Comparison of ENCODE assay signal across 1 cellular context in the genomic region with DNA sequence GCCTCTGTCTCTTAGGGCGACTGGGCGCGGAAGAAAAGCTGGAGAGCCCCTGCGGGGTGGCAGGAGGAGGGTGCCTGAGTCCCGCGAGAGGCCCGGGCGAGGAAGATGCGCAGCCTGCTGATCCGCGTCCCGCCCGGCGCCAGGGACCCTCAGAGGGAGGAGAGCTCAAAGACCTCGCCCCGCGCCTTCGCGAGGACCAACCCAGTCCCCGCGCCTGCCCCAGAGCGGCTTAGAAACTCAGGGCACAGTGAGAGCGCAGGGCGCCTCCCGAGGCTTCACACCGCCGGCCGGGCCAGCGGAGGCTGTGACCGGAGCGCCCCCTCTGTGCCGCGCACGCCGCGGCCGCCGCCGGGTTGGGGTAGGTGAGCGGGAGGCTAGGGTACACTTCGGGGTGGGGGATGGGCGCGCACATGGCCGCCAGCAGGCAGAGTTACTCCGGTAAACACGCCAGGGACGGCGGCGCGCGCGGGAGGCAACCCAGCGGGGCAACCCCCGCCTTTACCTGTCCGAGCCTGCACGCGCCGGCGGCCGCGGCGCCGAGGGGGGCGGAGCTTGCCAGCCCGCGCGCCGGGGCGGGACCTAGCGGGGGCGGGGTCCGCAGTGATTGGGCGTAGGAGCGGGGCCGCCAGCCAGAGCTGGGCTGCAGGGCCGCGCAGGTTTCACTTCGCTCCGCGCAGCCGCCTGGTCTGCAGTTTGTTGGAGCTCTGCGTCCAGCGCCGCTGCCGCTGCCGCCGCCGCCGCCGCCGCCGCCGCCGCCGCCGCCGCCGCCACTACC.
TF ChIP-seq lines count a peak whose summit lies in the region.

Gene BCL2L11, plus strand, starts transcription at position 662 of the 775 bp plus-strand sequence. CDS start 2,832 bp downstream, outside the sequence.

TF ChIP-seq in H1, 55 proteins besides CTCF, POLR2A, EP300 and RAD21 (continued from another document):
- TF ChIP-seq, protein P1, sequence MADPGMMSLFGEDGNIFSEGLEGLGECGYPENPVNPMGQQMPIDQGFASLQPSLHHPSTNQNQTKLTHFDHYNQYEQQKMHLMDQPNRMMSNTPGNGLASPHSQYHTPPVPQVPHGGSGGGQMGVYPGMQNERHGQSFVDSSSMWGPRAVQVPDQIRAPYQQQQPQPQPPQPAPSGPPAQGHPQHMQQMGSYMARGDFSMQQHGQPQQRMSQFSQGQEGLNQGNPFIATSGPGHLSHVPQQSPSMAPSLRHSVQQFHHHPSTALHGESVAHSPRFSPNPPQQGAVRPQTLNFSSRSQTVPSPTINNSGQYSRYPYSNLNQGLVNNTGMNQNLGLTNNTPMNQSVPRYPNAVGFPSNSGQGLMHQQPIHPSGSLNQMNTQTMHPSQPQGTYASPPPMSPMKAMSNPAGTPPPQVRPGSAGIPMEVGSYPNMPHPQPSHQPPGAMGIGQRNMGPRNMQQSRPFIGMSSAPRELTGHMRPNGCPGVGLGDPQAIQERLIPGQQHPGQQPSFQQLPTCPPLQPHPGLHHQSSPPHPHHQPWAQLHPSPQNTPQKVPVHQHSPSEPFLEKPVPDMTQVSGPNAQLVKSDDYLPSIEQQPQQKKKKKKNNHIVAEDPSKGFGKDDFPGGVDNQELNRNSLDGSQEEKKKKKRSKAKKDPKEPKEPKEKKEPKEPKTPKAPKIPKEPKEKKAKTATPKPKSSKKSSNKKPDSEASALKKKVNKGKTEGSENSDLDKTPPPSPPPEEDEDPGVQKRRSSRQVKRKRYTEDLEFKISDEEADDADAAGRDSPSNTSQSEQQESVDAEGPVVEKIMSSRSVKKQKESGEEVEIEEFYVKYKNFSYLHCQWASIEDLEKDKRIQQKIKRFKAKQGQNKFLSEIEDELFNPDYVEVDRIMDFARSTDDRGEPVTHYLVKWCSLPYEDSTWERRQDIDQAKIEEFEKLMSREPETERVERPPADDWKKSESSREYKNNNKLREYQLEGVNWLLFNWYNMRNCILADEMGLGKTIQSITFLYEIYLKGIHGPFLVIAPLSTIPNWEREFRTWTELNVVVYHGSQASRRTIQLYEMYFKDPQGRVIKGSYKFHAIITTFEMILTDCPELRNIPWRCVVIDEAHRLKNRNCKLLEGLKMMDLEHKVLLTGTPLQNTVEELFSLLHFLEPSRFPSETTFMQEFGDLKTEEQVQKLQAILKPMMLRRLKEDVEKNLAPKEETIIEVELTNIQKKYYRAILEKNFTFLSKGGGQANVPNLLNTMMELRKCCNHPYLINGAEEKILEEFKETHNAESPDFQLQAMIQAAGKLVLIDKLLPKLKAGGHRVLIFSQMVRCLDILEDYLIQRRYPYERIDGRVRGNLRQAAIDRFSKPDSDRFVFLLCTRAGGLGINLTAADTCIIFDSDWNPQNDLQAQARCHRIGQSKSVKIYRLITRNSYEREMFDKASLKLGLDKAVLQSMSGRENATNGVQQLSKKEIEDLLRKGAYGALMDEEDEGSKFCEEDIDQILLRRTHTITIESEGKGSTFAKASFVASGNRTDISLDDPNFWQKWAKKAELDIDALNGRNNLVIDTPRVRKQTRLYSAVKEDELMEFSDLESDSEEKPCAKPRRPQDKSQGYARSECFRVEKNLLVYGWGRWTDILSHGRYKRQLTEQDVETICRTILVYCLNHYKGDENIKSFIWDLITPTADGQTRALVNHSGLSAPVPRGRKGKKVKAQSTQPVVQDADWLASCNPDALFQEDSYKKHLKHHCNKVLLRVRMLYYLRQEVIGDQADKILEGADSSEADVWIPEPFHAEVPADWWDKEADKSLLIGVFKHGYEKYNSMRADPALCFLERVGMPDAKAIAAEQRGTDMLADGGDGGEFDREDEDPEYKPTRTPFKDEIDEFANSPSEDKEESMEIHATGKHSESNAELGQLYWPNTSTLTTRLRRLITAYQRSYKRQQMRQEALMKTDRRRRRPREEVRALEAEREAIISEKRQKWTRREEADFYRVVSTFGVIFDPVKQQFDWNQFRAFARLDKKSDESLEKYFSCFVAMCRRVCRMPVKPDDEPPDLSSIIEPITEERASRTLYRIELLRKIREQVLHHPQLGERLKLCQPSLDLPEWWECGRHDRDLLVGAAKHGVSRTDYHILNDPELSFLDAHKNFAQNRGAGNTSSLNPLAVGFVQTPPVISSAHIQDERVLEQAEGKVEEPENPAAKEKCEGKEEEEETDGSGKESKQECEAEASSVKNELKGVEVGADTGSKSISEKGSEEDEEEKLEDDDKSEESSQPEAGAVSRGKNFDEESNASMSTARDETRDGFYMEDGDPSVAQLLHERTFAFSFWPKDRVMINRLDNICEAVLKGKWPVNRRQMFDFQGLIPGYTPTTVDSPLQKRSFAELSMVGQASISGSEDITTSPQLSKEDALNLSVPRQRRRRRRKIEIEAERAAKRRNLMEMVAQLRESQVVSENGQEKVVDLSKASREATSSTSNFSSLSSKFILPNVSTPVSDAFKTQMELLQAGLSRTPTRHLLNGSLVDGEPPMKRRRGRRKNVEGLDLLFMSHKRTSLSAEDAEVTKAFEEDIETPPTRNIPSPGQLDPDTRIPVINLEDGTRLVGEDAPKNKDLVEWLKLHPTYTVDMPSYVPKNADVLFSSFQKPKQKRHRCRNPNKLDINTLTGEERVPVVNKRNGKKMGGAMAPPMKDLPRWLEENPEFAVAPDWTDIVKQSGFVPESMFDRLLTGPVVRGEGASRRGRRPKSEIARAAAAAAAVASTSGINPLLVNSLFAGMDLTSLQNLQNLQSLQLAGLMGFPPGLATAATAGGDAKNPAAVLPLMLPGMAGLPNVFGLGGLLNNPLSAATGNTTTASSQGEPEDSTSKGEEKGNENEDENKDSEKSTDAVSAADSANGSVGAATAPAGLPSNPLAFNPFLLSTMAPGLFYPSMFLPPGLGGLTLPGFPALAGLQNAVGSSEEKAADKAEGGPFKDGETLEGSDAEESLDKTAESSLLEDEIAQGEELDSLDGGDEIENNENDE (IDR thresholded peaks at IDR 0.05; ENCODE audit: insufficient replicate concordance, low read length): no peak
- TF ChIP-seq BACH1 (IDR thresholded peaks at IDR 0.05; ENCODE audit: low read length): 0 out of 2 replicates have a peak, but pooled peaks have one; percentile 34
- TF ChIP-seq TCF12 (IDR thresholded peaks at IDR 0.05; ENCODE audit: low read depth, low read length): 0 out of 2 replicates have a peak, but pooled peaks have one; percentile 45
- no peak for TF ChIP-seq HDAC6 (IDR thresholded peaks at IDR 0.05; ENCODE audit: low read depth, low read length)
- TF ChIP-seq SIRT6 (IDR thresholded peaks at IDR 0.05; ENCODE audit: low read length): no peak
- peak; percentile 93 for TF ChIP-seq POLR2AphosphoS5 (IDR thresholded peaks at IDR 0.05; ENCODE audit: low read depth, low read length)
- TF ChIP-seq EZH2 (IDR thresholded peaks at IDR 0.05; ENCODE audit: low read depth, low read length, severe bottlenecking): no peak
- TF ChIP-seq CBX5 (IDR thresholded peaks at IDR 0.05; ENCODE audit: low read depth, low read length): no peak
- no peak for TF ChIP-seq NANOG (IDR thresholded peaks at IDR 0.05; ENCODE audit: insufficient read depth, low read depth, low read length, poor library complexity, severe bottlenecking)
- peak; percentile 53; the same call in 1 of the 2 replicates for TF ChIP-seq RBBP5 (IDR thresholded peaks at IDR 0.05; ENCODE audit: borderline replicate concordance, low read depth, low read length)
- TF ChIP-seq MAFK (IDR thresholded peaks at IDR 0.05; ENCODE audit: low read depth, low read length): no peak
- TF ChIP-seq RFX5 (IDR thresholded peaks at IDR 0.05; ENCODE audit: borderline replicate concordance, low read depth, low read length): no peak
- TF ChIP-seq HDAC2 (IDR thresholded peaks at IDR 0.05; ENCODE audit: borderline replicate concordance in 1 of 2, low read depth in 2 of 2, low read length in 2 of 2): peak in 1 of 2 experiments; percentile 8; a peak in 1 of 4 replicates
- TF ChIP-seq, protein P2, sequence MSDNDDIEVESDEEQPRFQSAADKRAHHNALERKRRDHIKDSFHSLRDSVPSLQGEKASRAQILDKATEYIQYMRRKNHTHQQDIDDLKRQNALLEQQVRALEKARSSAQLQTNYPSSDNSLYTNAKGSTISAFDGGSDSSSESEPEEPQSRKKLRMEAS (IDR thresholded peaks at IDR 0.05): peak; percentile 97
- TF ChIP-seq TAF1 (IDR thresholded peaks at IDR 0.05; ENCODE audit: low read depth, low read length): peak; percentile 98
- no peak for TF ChIP-seq SUZ12 (IDR thresholded peaks at IDR 0.05; ENCODE audit: low read length)
- TF ChIP-seq FOSL1 (IDR thresholded peaks at IDR 0.05; ENCODE audit: insufficient read depth, low read depth, low read length): 0 out of 2 replicates have a peak, but pooled peaks have one; percentile 56
- TF ChIP-seq CHD2 (IDR thresholded peaks at IDR 0.05; ENCODE audit: low read length): peak; percentile 58; the same call in 1 of the 2 replicates
- TF ChIP-seq, protein P3, sequence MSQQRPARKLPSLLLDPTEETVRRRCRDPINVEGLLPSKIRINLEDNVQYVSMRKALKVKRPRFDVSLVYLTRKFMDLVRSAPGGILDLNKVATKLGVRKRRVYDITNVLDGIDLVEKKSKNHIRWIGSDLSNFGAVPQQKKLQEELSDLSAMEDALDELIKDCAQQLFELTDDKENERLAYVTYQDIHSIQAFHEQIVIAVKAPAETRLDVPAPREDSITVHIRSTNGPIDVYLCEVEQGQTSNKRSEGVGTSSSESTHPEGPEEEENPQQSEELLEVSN (IDR thresholded peaks at IDR 0.05): peak; percentile 76
- no peak for TF ChIP-seq KDM5A (IDR thresholded peaks at IDR 0.05; ENCODE audit: low read length)
- TF ChIP-seq ASH2L (IDR thresholded peaks at IDR 0.05; ENCODE audit: low read length): peak; percentile 26
- no peak for TF ChIP-seq KDM1A (IDR thresholded peaks at IDR 0.05; ENCODE audit: borderline replicate concordance, low read length)
- TF ChIP-seq JUND (IDR thresholded peaks at IDR 0.05; ENCODE audit: low read length): no peak
- no peak for TF ChIP-seq USF2 (IDR thresholded peaks at IDR 0.05; ENCODE audit: low read length)
- TF ChIP-seq EGR1 (IDR thresholded peaks at IDR 0.05; ENCODE audit: borderline replicate concordance, low read depth, low read length): peak; percentile 75; the same call in 1 of the 2 replicates
- TF ChIP-seq CEBPB (IDR thresholded peaks at IDR 0.05; ENCODE audit: low read depth, low read length): no peak
- TF ChIP-seq SAP30 (IDR thresholded peaks at IDR 0.05; ENCODE audit: insufficient read depth, insufficient replicate concordance, low read length): no peak
- TF ChIP-seq SIN3A (conservative IDR thresholded peaks at IDR 0.05 in 1 of 2, IDR thresholded peaks at IDR 0.05 in 1 of 2; ENCODE audit: low read depth in 1 of 2, low read length in 2 of 2): peak in 1 of 2 experiments; percentile 17; a peak in 1 of 4 replicates
- TF ChIP-seq, protein P4, sequence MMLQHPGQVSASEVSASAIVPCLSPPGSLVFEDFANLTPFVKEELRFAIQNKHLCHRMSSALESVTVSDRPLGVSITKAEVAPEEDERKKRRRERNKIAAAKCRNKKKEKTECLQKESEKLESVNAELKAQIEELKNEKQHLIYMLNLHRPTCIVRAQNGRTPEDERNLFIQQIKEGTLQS (IDR thresholded peaks at IDR 0.05; ENCODE audit: insufficient read depth, low read depth, low read length): no peak
- no peak for TF ChIP-seq NRF1 (IDR thresholded peaks at IDR 0.05; ENCODE audit: low read depth, low read length)
- TF ChIP-seq POU5F1 (IDR thresholded peaks at IDR 0.05; ENCODE audit: low read depth, low read length): no peak
- TF ChIP-seq BCL11A (IDR thresholded peaks at IDR 0.05; ENCODE audit: low read depth in 2 of 2, low read length in 2 of 2): no peak
- 0 out of 2 replicates have a peak, but pooled peaks have one; percentile 11 for TF ChIP-seq CREB1 (IDR thresholded peaks at IDR 0.05)
- no peak for TF ChIP-seq CHD1 (IDR thresholded peaks at IDR 0.05; ENCODE audit: low read depth, low read length)
- no peak for TF ChIP-seq JUN (IDR thresholded peaks at IDR 0.05; ENCODE audit: low read depth, low read length)
- TF ChIP-seq TAF7 (optimal IDR thresholded peaks at IDR 0.05; ENCODE audit: borderline replicate concordance, low read depth, low read length): peak; percentile 94
- TF ChIP-seq KDM4A (IDR thresholded peaks at IDR 0.05; ENCODE audit: low read depth, low read length, severe bottlenecking): peak; percentile 91
- TF ChIP-seq TEAD4 (IDR thresholded peaks at IDR 0.05; ENCODE audit: low read depth, low read length): no peak
- TF ChIP-seq PHF8 (conservative IDR thresholded peaks at IDR 0.05; ENCODE audit: low read depth, low read length): peak; percentile 64; the same call in 1 of the 2 replicates
- no peak for TF ChIP-seq SP4 (IDR thresholded peaks at IDR 0.05; ENCODE audit: low read length)
- no peak for TF ChIP-seq CTBP2 (IDR thresholded peaks at IDR 0.05; ENCODE audit: borderline replicate concordance, insufficient read depth, insufficient read length, low read length)
- TF ChIP-seq BRCA1 (IDR thresholded peaks at IDR 0.05; ENCODE audit: low read depth, low read length): peak; percentile 35; the same call in 1 of the 2 replicates
- TF ChIP-seq, protein P5, sequence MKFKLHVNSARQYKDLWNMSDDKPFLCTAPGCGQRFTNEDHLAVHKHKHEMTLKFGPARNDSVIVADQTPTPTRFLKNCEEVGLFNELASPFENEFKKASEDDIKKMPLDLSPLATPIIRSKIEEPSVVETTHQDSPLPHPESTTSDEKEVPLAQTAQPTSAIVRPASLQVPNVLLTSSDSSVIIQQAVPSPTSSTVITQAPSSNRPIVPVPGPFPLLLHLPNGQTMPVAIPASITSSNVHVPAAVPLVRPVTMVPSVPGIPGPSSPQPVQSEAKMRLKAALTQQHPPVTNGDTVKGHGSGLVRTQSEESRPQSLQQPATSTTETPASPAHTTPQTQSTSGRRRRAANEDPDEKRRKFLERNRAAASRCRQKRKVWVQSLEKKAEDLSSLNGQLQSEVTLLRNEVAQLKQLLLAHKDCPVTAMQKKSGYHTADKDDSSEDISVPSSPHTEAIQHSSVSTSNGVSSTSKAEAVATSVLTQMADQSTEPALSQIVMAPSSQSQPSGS (IDR thresholded peaks at IDR 0.05; ENCODE audit: low read length): no peak
- TF ChIP-seq ZNF274 (IDR thresholded peaks at IDR 0.05; ENCODE audit: borderline replicate concordance, extremely low read depth, low read length): no peak
- TF ChIP-seq SRF (IDR thresholded peaks at IDR 0.05; ENCODE audit: low read depth, low read length): no peak
- TF ChIP-seq GTF2F1 (IDR thresholded peaks at IDR 0.05; ENCODE audit: borderline replicate concordance, low read depth, low read length): peak; percentile 35; the same call in 1 of the 2 replicates
- TF ChIP-seq RXRA (IDR thresholded peaks at IDR 0.05; ENCODE audit: insufficient read depth, low read depth, low read length): no peak
- 0 out of 2 replicates have a peak, but pooled peaks have one; percentile 41 for TF ChIP-seq SP1 (IDR thresholded peaks at IDR 0.05; ENCODE audit: low read depth, low read length)
